ENCODE assay signal across 25 cellular contexts in the genomic region with DNA sequence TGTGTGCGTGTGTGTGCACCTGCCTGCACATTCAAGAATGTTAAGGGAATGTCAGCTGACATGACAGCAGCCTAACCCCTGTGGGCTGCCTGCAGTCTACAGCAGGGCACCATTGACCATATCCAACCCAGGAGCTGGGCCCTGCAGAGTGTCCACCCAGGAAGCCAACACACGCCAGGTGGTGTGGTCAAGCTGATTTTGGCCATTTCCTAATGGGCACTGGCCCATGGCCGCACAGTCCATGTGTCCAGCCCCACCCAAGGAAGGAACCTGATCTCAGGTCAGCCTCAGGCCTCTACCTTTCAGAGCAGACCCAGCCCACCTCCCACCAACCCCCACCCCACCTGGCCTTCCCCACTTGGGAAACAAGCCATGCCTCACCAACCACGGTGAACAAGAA.
"Had no signal": no experiment of that assay in that cellular context is flagged by ENCODE, and none has a peak within 500 bp of the region (broad histone marks: within the 10 kb centered on the region; RNA-seq: fewer than 3 reads in every experiment).

No MANE protein-coding gene starts in this region.

- H3K4me3 ChIP-seq: coronary artery, dorsolateral prefrontal cortex, esophagus muscularis mucosa, gastroesophageal sphincter, heart left ventricle, hepatocyte, left ventricle myocardium inferior, lower lobe of right lung, mucosa of descending colon had no signal

- ATAC-seq: foreskin keratinocyte, gastroesophageal sphincter, heart left ventricle, left colon, left lobe of liver, lower lobe of right lung, mucosa of descending colon had no signal

- H3K4me2 ChIP-seq: hepatocyte had no signal

- H2AFZ ChIP-seq: hepatocyte had no signal

- DNase-seq: dermis blood vessel endothelial cell; dorsolateral prefrontal cortex; effector CD4-positive, alpha-beta T cell; effector memory CD4-positive, alpha-beta T cell; foreskin keratinocyte; heart left ventricle; hypothalamus; immature natural killer cell; islet precursor cell; kidney; kidney glomerular epithelial cell; left colon; left ventricle myocardium inferior; lower lobe of right lung; mesenchymal stem cell; mucosa of descending colon; naive B cell had no signal

- FAIRE-seq: colon, endothelial cell of umbilical vein, frontal cortex, kidney had no signal

- H3K27me3 ChIP-seq: dorsolateral prefrontal cortex, esophagus muscularis mucosa, foreskin keratinocyte, gastroesophageal sphincter, heart left ventricle, hepatocyte had no signal

- H3K27ac ChIP-seq: coronary artery, dorsolateral prefrontal cortex, esophagus muscularis mucosa, foreskin keratinocyte, gastroesophageal sphincter, heart left ventricle, hepatocyte, left ventricle myocardium inferior, lower lobe of right lung had no signal

- H3K9me3 ChIP-seq: esophagus muscularis mucosa, gastroesophageal sphincter, heart left ventricle, left ventricle myocardium inferior, lower lobe of right lung, mucosa of descending colon had no signal

- H3K79me2 ChIP-seq: hepatocyte had no signal

- H3K36me3 ChIP-seq: esophagus muscularis mucosa, gastroesophageal sphincter, heart left ventricle, left ventricle myocardium inferior, lower lobe of right lung had no signal

- H3K4me1 ChIP-seq: foreskin keratinocyte had no signal
